ENCODE assay signal across 23 cellular contexts in the genomic region with DNA sequence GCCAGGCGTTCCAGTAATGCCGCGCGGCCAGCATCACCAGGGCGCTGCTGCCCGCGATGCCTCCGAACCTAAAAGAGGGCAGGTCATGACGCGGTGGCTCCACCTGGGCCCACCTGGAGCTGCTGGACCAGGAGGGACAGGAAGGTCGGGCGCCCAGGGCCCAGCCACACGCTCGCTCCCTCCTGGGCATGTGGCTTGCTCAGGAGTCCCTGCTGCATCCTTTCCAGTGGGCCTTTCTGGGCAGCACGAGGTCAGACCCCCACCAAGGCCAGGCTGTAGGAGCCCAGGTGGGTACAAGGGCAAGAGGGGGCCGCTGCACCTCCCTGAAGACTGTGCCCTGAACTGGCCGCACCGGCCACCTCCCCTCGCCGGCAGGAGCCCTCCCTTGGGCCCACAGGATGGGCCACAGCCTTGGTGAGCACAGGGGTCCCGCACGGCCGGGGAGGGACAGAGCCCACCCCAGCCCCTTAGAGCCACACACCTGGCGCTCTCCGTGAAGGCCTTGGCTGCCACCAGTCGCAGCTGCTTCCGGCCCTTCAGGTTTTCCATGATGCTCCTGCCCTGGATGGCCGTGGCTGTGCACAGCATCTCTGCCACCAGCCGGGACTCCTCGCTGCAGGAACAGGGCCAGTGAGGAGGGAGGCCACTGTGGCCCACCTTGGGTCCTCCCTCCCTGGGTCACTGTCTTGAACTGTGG. TPM values are rescaled to one million over a fixed set of nuclear protein-coding genes. Genes with fewer than 3 reads are reported as not detected.
DNase-seq lines count a peak whose midpoint lies in the region; ATAC-seq and TF ChIP-seq lines count a peak whose summit lies in the region.
"Had no signal": no experiment of that assay in that cellular context is flagged by ENCODE, and none has a peak within 500 bp of the region (broad histone marks: within the 10 kb centered on the region; RNA-seq: fewer than 3 reads in every experiment).

No MANE protein-coding gene starts in this region.

- no peaks in the 10 kb centered on the region for H3K36me3 ChIP-seq in lower lobe of right lung
- H3K36me3 ChIP-seq: thoracic aorta had no signal

- no peaks in the 10 kb centered on the region for H3K4me1 Mint-ChIP-seq in activated naive CD8-positive, alpha-beta T cell treated with anti-CD3 and anti-CD28 coated beads, Interleukin-2, amount 10 ng/mL, durations not matched to agents 7 days and 5 days
- peaks cover 2% of the 10 kb centered on the region for H3K4me1 Mint-ChIP-seq in activated naive CD8-positive, alpha-beta T cell treated with anti-CD3 and anti-CD28 coated beads for 36 hours
- no peaks in the 10 kb centered on the region for H3K4me1 Mint-ChIP-seq in chondrocyte (ENCODE audit: low read depth)
- no peaks in the 10 kb centered on the region for H3K4me1 Mint-ChIP-seq in stimulated activated memory B cell treated with anti-CD40 and anti-IgM and Interleukin-4, amounts not matched to agents 10 μg/mL and 1 μg/mL and 100 μg/mL, for 72 hours
- H3K4me1 Mint-ChIP-seq: CD4-positive, alpha-beta memory T cell; IgD-negative memory B cell; immature natural killer cell; T-helper 17 cell had no signal

- peak; percentile 7 for DNase-seq in activated naive CD8-positive, alpha-beta T cell treated with anti-CD3 and anti-CD28 coated beads, Interleukin-2, amount 10 ng/mL, durations not matched to agents 7 days and 5 days
- no peak for DNase-seq in activated naive CD8-positive, alpha-beta T cell treated with anti-CD3 and anti-CD28 coated beads for 36 hours
- DNase-seq in chondrocyte (ENCODE audit: low spot score) (peak; percentile 89), lower lobe of right lung (peak; percentile 34), NCI-H748 treated with DMSO at 0.1 percent for 48 hours (lab: John Stamatoyannopoulos, UW) (no peak), 8988T (no peak), occipital lobe (lab: John Stamatoyannopoulos, UW) (no peak)
- DNase-seq: activated CD4-positive, alpha-beta T cell treated with anti-CD3 and anti-CD28 coated beads for 1 hour; activated CD8-positive, alpha-beta T cell treated with anti-CD3 and anti-CD28 coated beads for 36 hours; CD4-positive, alpha-beta memory T cell; erythroblast; immature natural killer cell; NCI-H446 treated with DMSO at 0.1 percent for 48 hours; nucleus accumbens; OCI-M1; small intestine had no signal

- H3K27me3 Mint-ChIP-seq in activated naive CD8-positive, alpha-beta T cell treated with anti-CD3 and anti-CD28 coated beads, Interleukin-2, amount 10 ng/mL, durations not matched to agents 7 days and 5 days: peaks cover 18% of the 10 kb centered on the region
- peaks cover 24% of the 10 kb centered on the region for H3K27me3 Mint-ChIP-seq in activated naive CD8-positive, alpha-beta T cell treated with anti-CD3 and anti-CD28 coated beads for 36 hours
- peaks cover 52% of the 10 kb centered on the region for H3K27me3 Mint-ChIP-seq in chondrocyte (ENCODE audit: low read depth)
- peaks cover 40% of the 10 kb centered on the region for H3K27me3 Mint-ChIP-seq in stimulated activated memory B cell treated with anti-CD40 and anti-IgM and Interleukin-4, amounts not matched to agents 10 μg/mL and 1 μg/mL and 100 μg/mL, for 72 hours

- H3K27ac Mint-ChIP-seq in activated naive CD8-positive, alpha-beta T cell treated with anti-CD3 and anti-CD28 coated beads, Interleukin-2, amount 10 ng/mL, durations not matched to agents 7 days and 5 days: no peak overlapping the region
- H3K27ac Mint-ChIP-seq in activated naive CD8-positive, alpha-beta T cell treated with anti-CD3 and anti-CD28 coated beads for 36 hours: no peak overlapping the region
- H3K27ac Mint-ChIP-seq in chondrocyte (ENCODE audit: unreplicated experiment): no peak overlapping the region
- no peak overlapping the region for H3K27ac Mint-ChIP-seq in stimulated activated memory B cell treated with anti-CD40 and anti-IgM and Interleukin-4, amounts not matched to agents 10 μg/mL and 1 μg/mL and 100 μg/mL, for 72 hours
- H3K27ac Mint-ChIP-seq: activated CD8-positive, alpha-beta T cell treated with anti-CD3 and anti-CD28 coated beads for 36 hours; activated T-helper 2 cell treated with anti-CD3 and anti-CD28 coated beads, Interferon-gamma antibody, Interleukin-2, Interleukin-4, amounts not matched to agents 10 μg/mL and 5 μg/mL and 100 μg/mL, durations not matched to agents 14 hours and 24 hours and 36 hours; CD4-positive, alpha-beta memory T cell; IgD-negative memory B cell; immature natural killer cell; stimulated activated naive CD8-positive, alpha-beta T cell treated with anti-CD3 and anti-CD28 coated beads, Interleukin-15, Interleukin-2, amounts not matched to agents 100 ng/mL and 50 ng/mL, for 24 hours; T-helper 17 cell had no signal

- H3K9me3 Mint-ChIP-seq in activated naive CD8-positive, alpha-beta T cell treated with anti-CD3 and anti-CD28 coated beads, Interleukin-2, amount 10 ng/mL, durations not matched to agents 7 days and 5 days: no peaks in the 10 kb centered on the region
- H3K9me3 Mint-ChIP-seq in activated naive CD8-positive, alpha-beta T cell treated with anti-CD3 and anti-CD28 coated beads for 36 hours: peaks cover 6% of the 10 kb centered on the region
- H3K9me3 Mint-ChIP-seq in chondrocyte (ENCODE audit: low read depth): peaks cover 14% of the 10 kb centered on the region
- H3K9me3 Mint-ChIP-seq in stimulated activated memory B cell treated with anti-CD40 and anti-IgM and Interleukin-4, amounts not matched to agents 10 μg/mL and 1 μg/mL and 100 μg/mL, for 72 hours: peaks cover 8% of the 10 kb centered on the region
- H3K9me3 Mint-ChIP-seq: activated T-helper 2 cell treated with anti-CD3 and anti-CD28 coated beads, Interferon-gamma antibody, Interleukin-2, Interleukin-4, amounts not matched to agents 10 μg/mL and 5 μg/mL and 100 μg/mL, durations not matched to agents 14 hours and 24 hours and 36 hours; immature natural killer cell had no signal

- H3K4me1 ChIP-seq in lower lobe of right lung: no peaks in the 10 kb centered on the region

- H3K9me3 ChIP-seq in lower lobe of right lung: no peaks in the 10 kb centered on the region
- H3K9me3 ChIP-seq: thoracic aorta had no signal

- H3K36me3 Mint-ChIP-seq in activated naive CD8-positive, alpha-beta T cell treated with anti-CD3 and anti-CD28 coated beads, Interleukin-2, amount 10 ng/mL, durations not matched to agents 7 days and 5 days: no peaks in the 10 kb centered on the region
- H3K36me3 Mint-ChIP-seq in activated naive CD8-positive, alpha-beta T cell treated with anti-CD3 and anti-CD28 coated beads for 36 hours: no peaks in the 10 kb centered on the region
- H3K36me3 Mint-ChIP-seq in chondrocyte (ENCODE audit: low read depth): peaks cover 8% of the 10 kb centered on the region
- no peaks in the 10 kb centered on the region for H3K36me3 Mint-ChIP-seq in stimulated activated memory B cell treated with anti-CD40 and anti-IgM and Interleukin-4, amounts not matched to agents 10 μg/mL and 1 μg/mL and 100 μg/mL, for 72 hours
- H3K36me3 Mint-ChIP-seq: CD4-positive, alpha-beta memory T cell; IgD-negative memory B cell; immature natural killer cell had no signal

- no peak for ATAC-seq in activated naive CD8-positive, alpha-beta T cell treated with anti-CD3 and anti-CD28 coated beads, Interleukin-2, amount 10 ng/mL, durations not matched to agents 7 days and 5 days (ENCODE audit: low read depth)
- ATAC-seq in lower lobe of right lung: peak in 1 of 2 donors; percentile 35
- peak; percentile 29 for ATAC-seq in stimulated activated memory B cell treated with anti-CD40 and anti-IgM and Interleukin-4, amounts not matched to agents 10 μg/mL and 1 μg/mL and 100 μg/mL, for 72 hours
- ATAC-seq: activated CD8-positive, alpha-beta T cell treated with anti-CD3 and anti-CD28 coated beads for 36 hours; SK-N-SH treated with all-trans-retinoic acid at 6 μM for 48 hours; T-helper 17 cell had no signal

- POLR2A ChIA-PET in activated naive CD8-positive, alpha-beta T cell treated with anti-CD3 and anti-CD28 coated beads, Interleukin-2, amount 10 ng/mL, durations not matched to agents 7 days and 5 days (lab: Charles Lee): no interaction called here

- H3K27me3 ChIP-seq in lower lobe of right lung (ENCODE audit: low read depth): no peaks in the 10 kb centered on the region

- intact Hi-C loops in lower lobe of right lung (cut with DNase I): no loop called here

- H3K27ac ChIP-seq in lower lobe of right lung: no peak overlapping the region
- H3K27ac ChIP-seq: thoracic aorta had no signal

- no peak overlapping the region for H3K4me3 Mint-ChIP-seq in activated naive CD8-positive, alpha-beta T cell treated with anti-CD3 and anti-CD28 coated beads, Interleukin-2, amount 10 ng/mL, durations not matched to agents 7 days and 5 days
- no peak overlapping the region for H3K4me3 Mint-ChIP-seq in activated naive CD8-positive, alpha-beta T cell treated with anti-CD3 and anti-CD28 coated beads for 36 hours
- H3K4me3 Mint-ChIP-seq in chondrocyte (ENCODE audit: unreplicated experiment): no peak overlapping the region
- no peak overlapping the region for H3K4me3 Mint-ChIP-seq in stimulated activated memory B cell treated with anti-CD40 and anti-IgM and Interleukin-4, amounts not matched to agents 10 μg/mL and 1 μg/mL and 100 μg/mL, for 72 hours
- H3K4me3 Mint-ChIP-seq: activated CD8-positive, alpha-beta T cell treated with anti-CD3 and anti-CD28 coated beads for 36 hours; IgD-negative memory B cell; immature natural killer cell; stimulated activated naive CD8-positive, alpha-beta T cell treated with anti-CD3 and anti-CD28 coated beads, Interleukin-15, Interleukin-2, amounts not matched to agents 100 ng/mL and 50 ng/mL, for 24 hours; T-helper 17 cell had no signal

- no peak overlapping the region for H3K4me3 ChIP-seq in lower lobe of right lung
- H3K4me3 ChIP-seq: thoracic aorta had no signal

- TF ChIP-seq CTCF in chondrocyte (IDR thresholded peaks at IDR 0.05): no peak
- TF ChIP-seq CTCF in lower lobe of right lung (IDR thresholded peaks at IDR 0.05): no peak

RNA-seq across cellular contexts. Expression of a gene that starts 43.2 kb away (rescaled TPM):
- not detected for total RNA-seq in activated naive CD8-positive, alpha-beta T cell treated with anti-CD3 and anti-CD28 coated beads, Interleukin-2, amount 10 ng/mL, durations not matched to agents 7 days and 5 days
- total RNA-seq in activated naive CD8-positive, alpha-beta T cell treated with anti-CD3 and anti-CD28 coated beads for 36 hours: 1 to 10 TPM; 1.1 to 1.5 TPM
- 0.49 to 0.92 TPM (median 0.89 TPM) in 3 replicates for total RNA-seq in chondrocyte
- 9.0 TPM for total RNA-seq in lower lobe of right lung
- total RNA-seq in occipital lobe: 1.9 TPM
- total RNA-seq: activated T-helper 2 cell treated with anti-CD3 and anti-CD28 coated beads, Interferon-gamma antibody, Interleukin-2, Interleukin-4, amounts not matched to agents 10 μg/mL and 5 μg/mL and 100 μg/mL, durations not matched to agents 14 hours and 24 hours and 36 hours; CD4-positive, alpha-beta memory T cell; T-helper 17 cell; thoracic aorta had no signal

Comparison
In these comparisons a context has a peak if more than half of its experiments do, and no peak if none do; other contexts are left out.
1. DNase-seq: peak in activated naive CD8-positive, alpha-beta T cell treated with anti-CD3 and anti-CD28 coated beads, Interleukin-2, amount 10 ng/mL, durations not matched to agents 7 days and 5 days (single experiment), chondrocyte (single experiment) and lower lobe of right lung (single experiment); none in activated naive CD8-positive, alpha-beta T cell treated with anti-CD3 and anti-CD28 coated beads for 36 hours (single experiment), NCI-H748 treated with DMSO at 0.1 percent for 48 hours (single experiment), 8988T (single experiment) and occipital lobe (single experiment).